In genomic region chr4:141763373-141763772, GRCh38 we compare ENCODE assay signal across 14 cellular contexts.
DNase-seq lines count a peak whose midpoint lies in the region; FAIRE-seq and TF ChIP-seq lines count a peak whose summit lies in the region.
"Had no signal": no experiment of that assay in that cellular context is flagged by ENCODE, and none has a peak within 500 bp of the region (broad histone marks: within the 10 kb centered on the region; RNA-seq: fewer than 3 reads in every experiment).

No MANE protein-coding gene starts in this region.

- no peaks in the 10 kb centered on the region for H3K27me3 Mint-ChIP-seq in endothelial cell (ENCODE audit: unreplicated experiment)
- H3K27me3 Mint-ChIP-seq in nephron progenitor cell (ENCODE audit: low read depth, poor library complexity): peaks cover 4% of the 10 kb centered on the region

- TF ChIP-seq CTCF in endothelial cell (IDR thresholded peaks at IDR 0.05; ENCODE audit: unreplicated experiment) (no peak), nephron progenitor cell (IDR thresholded peaks at IDR 0.05) (no peak), kidney (IDR thresholded peaks at IDR 0.05; ENCODE audit: borderline replicate concordance, extremely low read depth, insufficient read depth) (no peak)

- H3K4me1 Mint-ChIP-seq in endothelial cell (ENCODE audit: unreplicated experiment): peaks cover 17% of the 10 kb centered on the region
- peaks cover 20% of the 10 kb centered on the region for H3K4me1 Mint-ChIP-seq in nephron progenitor cell

- no peak overlapping the region for H3K4me3 ChIP-seq in kidney (ENCODE audit: low read length in 2 of 2)
- H3K4me3 ChIP-seq: K562, MG63 had no signal

- no peak overlapping the region for H3K4me3 Mint-ChIP-seq in endothelial cell (ENCODE audit: unreplicated experiment)
- H3K4me3 Mint-ChIP-seq in nephron progenitor cell: no peak overlapping the region

- H3K9me3 ChIP-seq in kidney (ENCODE audit: control insufficient read depth in 1 of 2, low read length in 2 of 2): no peaks in the 10 kb centered on the region
- H3K9me3 ChIP-seq: BE2C, MG63 had no signal

- H3K4me1 ChIP-seq in kidney (ENCODE audit: control insufficient read depth in 1 of 2, insufficient read depth in 1 of 2, low read depth in 1 of 2, low read length in 2 of 2): no peaks in the 10 kb centered on the region
- H3K4me1 ChIP-seq: BE2C had no signal

- H3K9ac ChIP-seq in kidney (ENCODE audit: low read length in 2 of 2): no peak overlapping the region

- H3K9me3 Mint-ChIP-seq in endothelial cell (ENCODE audit: unreplicated experiment): no peaks in the 10 kb centered on the region
- H3K9me3 Mint-ChIP-seq in nephron progenitor cell: no peaks in the 10 kb centered on the region

- DNase-seq in DMS53 (lab: John Stamatoyannopoulos, UW) (peak; percentile 62), NCI-H2029 treated with DMSO at 0.1 percent for 48 hours (lab: John Stamatoyannopoulos, UW) (peak; percentile 2), endothelial cell (ENCODE audit: low spot score) (no peak), nephron progenitor cell (no peak), ecto neural progenitor cell (ENCODE audit: low spot score) (no peak), kidney (no peak)
- DNase-seq in NK-92 treated with Interleukin-12 subunit alpha and Interleukin-12 subunit beta, amount 100 ng/mL, for 24 hours (lab: John Stamatoyannopoulos, UW): no peak
- DNase-seq: BE2C, MG63, NCI-H1694 treated with DMSO at 0.1 percent for 48 hours, NCI-H774, Right ventricle myocardium superior had no signal

- no peaks in the 10 kb centered on the region for H3K36me3 ChIP-seq in kidney (ENCODE audit: control insufficient read depth in 1 of 2, insufficient read depth in 2 of 2, low read length in 2 of 2)
- H3K36me3 ChIP-seq: BE2C, MG63 had no signal

- intact Hi-C loops in kidney (cut with DNase I): no loop called here

- FAIRE-seq in kidney (lab: Jason Lieb, UNC): no peak
- FAIRE-seq: H54, K562 had no signal

- H3K27ac Mint-ChIP-seq in endothelial cell (ENCODE audit: unreplicated experiment): peak overlapping the region; percentile 73
- H3K27ac Mint-ChIP-seq in nephron progenitor cell: peak overlapping the region; percentile 24

- H3K36me3 Mint-ChIP-seq in endothelial cell (ENCODE audit: low read depth, unreplicated experiment) (no peaks in the 10 kb centered on the region), nephron progenitor cell (ENCODE audit: low read depth) (no peaks in the 10 kb centered on the region)

- no peak overlapping the region for H3K27ac ChIP-seq in kidney (ENCODE audit: low read depth in 2 of 2, low read length in 2 of 2)

Comparison
In these comparisons a context has a peak if more than half of its experiments do, and no peak if none do; other contexts are left out.
1. DNase-seq: peak in DMS53 (single experiment) and NCI-H2029 treated with DMSO at 0.1 percent for 48 hours (single experiment); none in endothelial cell (single experiment), nephron progenitor cell (single experiment), NK-92 treated with Interleukin-12 subunit alpha and Interleukin-12 subunit beta, amount 100 ng/mL, for 24 hours (single experiment), ecto neural progenitor cell (single experiment) and kidney (single experiment).